8 cellular contexts compared by ENCODE assay signal in the genomic region with DNA sequence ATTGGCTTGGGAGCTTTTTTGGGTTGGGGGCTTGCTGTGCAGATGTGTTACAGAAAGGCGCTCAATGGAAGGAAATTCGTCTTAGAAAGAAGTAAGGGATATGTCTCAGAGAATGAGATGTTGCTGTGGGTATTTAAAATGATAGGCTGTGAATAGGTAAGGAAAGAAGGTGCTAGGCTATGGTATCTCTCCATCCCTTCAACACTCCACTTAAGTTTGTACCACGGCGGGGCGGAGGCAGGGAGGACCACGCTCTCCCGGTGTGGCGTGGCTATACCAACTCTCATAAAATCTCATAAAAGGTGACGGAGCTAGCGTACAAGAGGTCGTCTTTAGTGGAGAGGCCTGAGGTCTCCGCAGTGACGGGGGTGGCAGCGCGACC. TPM values are rescaled to one million over a fixed set of nuclear protein-coding genes. Genes with fewer than 3 reads are reported as not detected.
DNase-seq lines count a peak whose midpoint lies in the region; ATAC-seq and TF ChIP-seq lines count a peak whose summit lies in the region.

No MANE protein-coding gene starts in this region.

- no peaks in the 10 kb centered on the region for H3K79me1 ChIP-seq in neuronal stem cell (ENCODE audit: low read depth, low read length)

- H3K4me3 ChIP-seq in NB4 (ENCODE audit: low read depth, low read length) (peak overlapping the region; percentile 88), epithelial cell of esophagus (ENCODE audit: low read length) (peak overlapping the region; percentile 83), neuronal stem cell (ENCODE audit: low read length in 2 of 2) (peak overlapping the region; percentile 91 to 99)

- peak overlapping the region; percentile 29 for H4K8ac ChIP-seq in neuronal stem cell (ENCODE audit: low read depth, low read length)

- peaks cover 0 to 6% of the 10 kb centered on the region in 2 donors for H3K9me3 ChIP-seq in neuronal stem cell (replicated peaks in 1 of 2; ENCODE audit: control insufficient read depth in 2 of 2, insufficient read depth in 1 of 2, low read depth in 1 of 2, low read length in 2 of 2)

- H3K9ac ChIP-seq in neuronal stem cell (ENCODE audit: low read depth, low read length, poor library complexity): no peak overlapping the region

- H3K36me3 Mint-ChIP-seq in Calu3 (ENCODE audit: insufficient read depth, unreplicated experiment): peaks cover 20% of the 10 kb centered on the region

- CTCF ChIA-PET in Calu3 (lab: Charles Lee): interaction anchor here (0.6 to 1.6 kb wide), 3 partner anchors 11 to 44 kb away, joined by 3 read pairs; no protein-coding TSS in a partner anchor

- H3K27ac Mint-ChIP-seq in Calu3 (ENCODE audit: unreplicated experiment): peak overlapping the region; percentile 75

- TF ChIP-seq CTCF in Calu3 (IDR thresholded peaks at IDR 0.05; ENCODE audit: unreplicated experiment): no peak
- TF ChIP-seq CTCF in NB4 (IDR thresholded peaks at IDR 0.05; ENCODE audit: low read depth, low read length): no peak
- no peak for TF ChIP-seq CTCF in epithelial cell of esophagus (IDR thresholded peaks at IDR 0.05; ENCODE audit: insufficient read depth, low read depth, low read length, missing control alignments)

- H2BK12ac ChIP-seq in neuronal stem cell (ENCODE audit: low read length): no peak overlapping the region

- intact Hi-C loops in Calu3 (cut with micrococcal nuclease; ENCODE audit: unreplicated experiment): no loop called here

- no peak overlapping the region for H2BK120ac ChIP-seq in neuronal stem cell (ENCODE audit: low read depth, low read length)

- H3K4me2 ChIP-seq in neuronal stem cell (ENCODE audit: insufficient read depth, low read length, poor library complexity, severe bottlenecking): peak overlapping the region; percentile 84

- DNase-seq in Calu3: no peak
- no peak for DNase-seq in NB4 (ENCODE audit: low read depth)
- DNase-seq in epithelial cell of esophagus (ENCODE audit: low read depth): no peak
- DNase-seq in neuronal stem cell (ENCODE audit: low spot score): no peak
- DNase-seq in HK-2 (ENCODE audit: unreplicated experiment): no peak
- no peak for DNase-seq in stimulated activated CD4-positive, alpha-beta T cell treated with anti-CD3 and anti-CD28 coated beads, Interleukin-4, amount 100 ng/mL, for 1 hour

- no TSS peak for BruUV-seq in Calu3 (replicated peaks; lab: Mats Ljungman, UMichigan)

- H3K36me3 ChIP-seq in neuronal stem cell (replicated peaks in 1 of 2; ENCODE audit: control insufficient read depth in 2 of 2, insufficient read depth in 2 of 2, low read length in 2 of 2): no peaks in the 10 kb centered on the region

- H3K4ac ChIP-seq in neuronal stem cell (ENCODE audit: low read length): peak overlapping the region; percentile 13

- H3K23ac ChIP-seq in neuronal stem cell (ENCODE audit: low read depth, low read length, poor library complexity): peak overlapping the region; percentile 96

- no peak for TF ChIP-seq POLR2A in NB4 (IDR thresholded peaks at IDR 0.05; ENCODE audit: extremely low read depth, insufficient read length)

- H3K4me3 Mint-ChIP-seq in Calu3 (ENCODE audit: low read depth, unreplicated experiment): peak overlapping the region; percentile 83

- ATAC-seq in GM21619 (IDR thresholded peaks at IDR 0.05; ENCODE audit: unreplicated experiment) (peak; percentile 24), HG02840 (IDR thresholded peaks at IDR 0.05; ENCODE audit: low FRiP score, unreplicated experiment) (no peak)

- no CpG with 5 or more reads among the region's 15 CpGs for WGBS in neuronal stem cell (ENCODE audit: extremely low coverage in 2 of 2, insufficient read length in 2 of 2, insufficient replicate concordance in 1 of 2), 2 donors

- H3K18ac ChIP-seq in neuronal stem cell (ENCODE audit: low read length): peak overlapping the region; percentile 55

- no peak overlapping the region for H3K27ac ChIP-seq in neuronal stem cell (replicated peaks; ENCODE audit: low read length)

- H3K27me3 ChIP-seq in neuronal stem cell (ENCODE audit: control insufficient read depth in 3 of 3, insufficient read depth in 3 of 3, low read depth in 1 of 3, low read length in 3 of 3): peaks cover 0 to 1% (median 0%) of the 10 kb centered on the region in 3 experiments

- H3K14ac ChIP-seq in neuronal stem cell (ENCODE audit: low read length): no peak overlapping the region

- H3K4me1 Mint-ChIP-seq in Calu3 (ENCODE audit: low read depth, unreplicated experiment): peaks cover 21% of the 10 kb centered on the region

- H2BK5ac ChIP-seq in neuronal stem cell (ENCODE audit: low read length): peak overlapping the region; percentile 66

- peak overlapping the region; percentile 69 for H2BK15ac ChIP-seq in neuronal stem cell (ENCODE audit: low read length)

- peaks cover 0 to 1% of the 10 kb centered on the region in 2 donors for H3K4me1 ChIP-seq in neuronal stem cell (ENCODE audit: control insufficient read depth in 2 of 2, insufficient read depth in 1 of 2, low read depth in 1 of 2, low read length in 2 of 2)

- no peak overlapping the region for H4K91ac ChIP-seq in neuronal stem cell (ENCODE audit: low read depth, low read length, poor library complexity)

- no peaks in the 10 kb centered on the region for H3K27me3 Mint-ChIP-seq in Calu3 (ENCODE audit: unreplicated experiment)

- peak overlapping the region; percentile 89 for H2AFZ ChIP-seq in neuronal stem cell (ENCODE audit: low read length)

- no peaks in the 10 kb centered on the region for H3K9me3 Mint-ChIP-seq in Calu3 (ENCODE audit: low read depth, unreplicated experiment)

- no peak overlapping the region for H2AK5ac ChIP-seq in neuronal stem cell (ENCODE audit: low read depth, low read length)

RNA-seq across cellular contexts. Expression of gene RPS6KC1, which starts 0.3 kb away (rescaled TPM):
- 23.5 and 24.1 TPM in 2 replicates for total RNA-seq in Calu3 (2022)
- polyA plus RNA-seq in neuronal stem cell (2013, experiment 1 of 2): 7.5 TPM
- 7.4 TPM for polyA plus RNA-seq in neuronal stem cell (2013, experiment 2 of 2)

RNA-seq across cellular contexts. Expression of gene ANGEL2, which starts 35.1 kb away (rescaled TPM):
- 51.8 and 56.3 TPM in 2 replicates for total RNA-seq in Calu3 (2022)
- polyA plus RNA-seq in neuronal stem cell (2013, experiment 1 of 2): 22.9 TPM
- 25.3 TPM for polyA plus RNA-seq in neuronal stem cell (2013, experiment 2 of 2)
